ENCODE assay signal across 26 cellular contexts in genomic region chr7:14551326-14551725, GRCh38.
"Had no signal": no experiment of that assay in that cellular context is flagged by ENCODE, and none has a peak within 500 bp of the region (broad histone marks: within the 10 kb centered on the region; RNA-seq: fewer than 3 reads in every experiment).

No MANE protein-coding gene starts in this region.

- FAIRE-seq: K562 had no signal

- H3K9me3 Mint-ChIP-seq: activated naive CD8-positive, alpha-beta T cell treated with anti-CD3 and anti-CD28 coated beads, Interleukin-2, amount 10 ng/mL, durations not matched to agents 7 days and 5 days had no signal

- ATAC-seq: activated CD4-positive, CD25-positive, alpha-beta regulatory T cell treated with anti-CD3 and anti-CD28 coated beads, Interleukin-2, amount 50 U/mL, for 24 hours; activated CD8-positive, alpha-beta T cell treated with anti-CD3 and anti-CD28 coated beads, Interleukin-2, amount 10 ng/mL, durations not matched to agents 7 days and 5 days; K562 had no signal

- H3K4me3 ChIP-seq: adrenal gland, ascending aorta, K562, Peyer's patch, SJSA1 had no signal

- H3K27ac Mint-ChIP-seq: activated CD8-positive, alpha-beta T cell treated with anti-CD3 and anti-CD28 coated beads, Interleukin-2, amount 10 ng/mL, durations not matched to agents 7 days and 5 days; activated naive CD8-positive, alpha-beta T cell treated with anti-CD3 and anti-CD28 coated beads, Interleukin-2, amount 10 ng/mL, durations not matched to agents 7 days and 5 days; T-helper 1 cell treated with Interleukin-12 subunit alpha and Interleukin-12 subunit beta and Interleukin-4 antibody, amounts not matched to agents 30 μg/mL and 1 μg/mL, for 36 hours had no signal

- H3K4me3 Mint-ChIP-seq: activated CD8-positive, alpha-beta T cell treated with anti-CD3 and anti-CD28 coated beads, Interleukin-2, amount 10 ng/mL, durations not matched to agents 7 days and 5 days; activated naive CD8-positive, alpha-beta T cell treated with anti-CD3 and anti-CD28 coated beads, Interleukin-2, amount 10 ng/mL, durations not matched to agents 7 days and 5 days; brain; central memory CD8-positive, alpha-beta T cell; T-helper 1 cell treated with Interleukin-12 subunit alpha and Interleukin-12 subunit beta and Interleukin-4 antibody, amounts not matched to agents 30 μg/mL and 1 μg/mL, for 36 hours had no signal

- H3K9me3 ChIP-seq: adrenal gland, ascending aorta, Peyer's patch, SJSA1 had no signal

- H3K4me1 Mint-ChIP-seq: activated naive CD8-positive, alpha-beta T cell treated with anti-CD3 and anti-CD28 coated beads, Interleukin-2, amount 10 ng/mL, durations not matched to agents 7 days and 5 days; central memory CD8-positive, alpha-beta T cell had no signal

- H3K27me3 ChIP-seq: adrenal gland, ascending aorta, Peyer's patch, SJSA1 had no signal

- H3K36me3 ChIP-seq: adrenal gland, ascending aorta, Peyer's patch, SJSA1 had no signal

- H3K36me3 Mint-ChIP-seq: activated naive CD8-positive, alpha-beta T cell treated with anti-CD3 and anti-CD28 coated beads, Interleukin-2, amount 10 ng/mL, durations not matched to agents 7 days and 5 days; brain had no signal

- H3K27me3 Mint-ChIP-seq: activated naive CD8-positive, alpha-beta T cell treated with anti-CD3 and anti-CD28 coated beads, Interleukin-2, amount 10 ng/mL, durations not matched to agents 7 days and 5 days; central memory CD8-positive, alpha-beta T cell had no signal

- H3K4me1 ChIP-seq: adrenal gland, ascending aorta, Peyer's patch, SJSA1 had no signal

- DNase-seq: activated CD4-positive, alpha-beta T cell treated with anti-CD3 and anti-CD28 coated beads for 4 hours; activated CD4-positive, alpha-beta T cell treated with anti-CD3 and anti-CD28 coated beads, Interleukin-2, amount 50 U/mL, for 4 hours; activated CD8-positive, alpha-beta memory T cell treated with anti-CD3 and anti-CD28 coated beads, Interleukin-2, amount 50 U/mL, for 48 hours; activated CD8-positive, alpha-beta T cell treated with anti-CD3 and anti-CD28 coated beads, Interleukin-2, amount 10 ng/mL, durations not matched to agents 7 days and 5 days; activated naive CD4-positive, alpha-beta T cell treated with anti-CD3 and anti-CD28 coated beads, Interleukin-2, amount 50 U/mL, for 16 hours; activated naive CD8-positive, alpha-beta T cell treated with anti-CD3 and anti-CD28 coated beads, Interleukin-2, amount 10 ng/mL, durations not matched to agents 7 days and 5 days; activated T-cell treated with anti-CD3 and anti-CD28 coated beads, Interleukin-2, amount 50 U/mL, for 1 hour; adrenal gland; Karpas-422; MM.1S; NCI-H1105; NCI-H1436; NCI-H1694 treated with DMSO at 0.1 percent for 48 hours; NCI-H2029 treated with DMSO at 0.1 percent for 48 hours; NCI-H526; NCI-H82; Peyer's patch; SHP77 had no signal

- H3K27ac ChIP-seq: adrenal gland, ascending aorta, Peyer's patch, RWPE1, SJSA1 had no signal
